ENCODE assay signal across 1 cellular context in genomic region chr17:31269597-31269996, GRCh38.
A peak's percentile ranks its signal among the peaks of the same experiment; 100 is the strongest.
TF ChIP-seq lines count a peak whose summit lies in the region.

No MANE protein-coding gene starts in this region.

TF ChIP-seq in IMR-90, 13 proteins besides CTCF, POLR2A, EP300 and RAD21:
- TF ChIP-seq USF2 (IDR thresholded peaks at IDR 0.05; ENCODE audit: low read depth, low read length): peak; percentile 95
- TF ChIP-seq MAFK (IDR thresholded peaks at IDR 0.05; ENCODE audit: low read depth, low read length): peak; percentile 75
- peak; percentile 27; the same call in 1 of the 2 replicates for TF ChIP-seq FOS (IDR thresholded peaks at IDR 0.05; ENCODE audit: low read depth, low read length)
- TF ChIP-seq SMC3 (IDR thresholded peaks at IDR 0.05; ENCODE audit: low read depth, low read length): no peak
- peak; percentile 85 for TF ChIP-seq BHLHE40 (IDR thresholded peaks at IDR 0.05; ENCODE audit: low read depth, low read length)
TF ChIP-seq in IMR-90: peak in this region for 4.
